In the genomic region with DNA sequence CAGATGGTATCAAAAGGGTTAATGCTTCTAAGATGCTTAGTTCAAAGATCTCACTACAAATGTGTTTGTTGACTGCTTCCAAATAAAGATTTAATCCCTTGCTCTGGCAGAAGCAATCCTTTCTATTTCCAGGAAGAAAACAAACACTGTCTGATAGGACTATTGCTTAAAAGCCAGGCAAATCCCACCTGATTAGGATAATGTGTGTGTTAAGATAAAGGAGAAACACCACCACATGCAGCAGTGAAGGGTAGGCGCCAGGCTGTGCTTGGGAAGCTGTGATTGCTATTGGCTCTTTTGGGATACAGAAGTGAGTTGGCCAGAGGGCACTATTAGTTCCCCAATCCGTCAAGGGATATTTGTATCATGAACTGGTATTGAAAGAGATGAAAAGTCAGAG, we compare ENCODE assay signal across 1 cellular context.
TF ChIP-seq lines count a peak whose summit lies in the region.

No MANE protein-coding gene starts in this region.

TF ChIP-seq in A549, 52 proteins besides CTCF, POLR2A, EP300 and RAD21 (continued from another document):
- TF ChIP-seq FOSL2 (IDR thresholded peaks at IDR 0.05) (no peak), FOSL2 (CRISPR knock-in tag; IDR thresholded peaks at IDR 0.05) (no peak), CHD2 (IDR thresholded peaks at IDR 0.05; ENCODE audit: low read length, partially characterized antibody) (no peak), NR3C1 (IDR thresholded peaks at IDR 0.05) (no peak), HOXB13 (CRISPR knock-in tag; IDR thresholded peaks at IDR 0.05; ENCODE audit: low read depth) (no peak), EHF (CRISPR knock-in tag; IDR thresholded peaks at IDR 0.05) (no peak), ZNF302 (CRISPR knock-in tag; IDR thresholded peaks at IDR 0.05) (no peak), JUN (IDR thresholded peaks at IDR 0.05) (no peak), RCOR1 (IDR thresholded peaks at IDR 0.05; ENCODE audit: low read depth, low read length) (no peak)
- TF ChIP-seq, protein P1, sequence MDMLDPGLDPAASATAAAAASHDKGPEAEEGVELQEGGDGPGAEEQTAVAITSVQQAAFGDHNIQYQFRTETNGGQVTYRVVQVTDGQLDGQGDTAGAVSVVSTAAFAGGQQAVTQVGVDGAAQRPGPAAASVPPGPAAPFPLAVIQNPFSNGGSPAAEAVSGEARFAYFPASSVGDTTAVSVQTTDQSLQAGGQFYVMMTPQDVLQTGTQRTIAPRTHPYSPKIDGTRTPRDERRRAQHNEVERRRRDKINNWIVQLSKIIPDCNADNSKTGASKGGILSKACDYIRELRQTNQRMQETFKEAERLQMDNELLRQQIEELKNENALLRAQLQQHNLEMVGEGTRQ (IDR thresholded peaks at IDR 0.05): no peak
